In the genomic region with DNA sequence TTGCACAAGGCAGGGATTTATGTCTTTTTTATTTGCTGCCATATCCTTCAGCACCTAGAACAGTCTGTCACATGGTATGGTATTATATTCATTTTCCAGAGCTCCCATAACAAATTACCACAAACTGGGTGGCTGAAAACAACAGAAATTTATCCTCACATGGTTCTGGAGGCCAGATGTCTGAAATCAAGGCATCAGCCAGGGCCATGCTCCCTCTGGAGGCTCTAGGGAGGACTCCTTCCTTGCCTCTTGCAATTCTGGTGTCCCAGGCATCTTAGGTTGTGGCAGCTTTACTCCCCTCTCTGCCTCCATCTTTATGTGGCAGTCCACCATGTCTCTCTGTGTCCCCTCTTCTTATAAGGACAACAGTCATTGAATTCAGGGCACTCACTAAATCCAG, we compare ENCODE assay signal across 1 cellular context.
TF ChIP-seq lines count a peak whose summit lies in the region.

No MANE protein-coding gene starts in this region.

TF ChIP-seq in HCT116, 20 proteins besides CTCF, POLR2A, EP300 and RAD21:
- TF ChIP-seq TCF7L2 (IDR thresholded peaks at IDR 0.05; ENCODE audit: borderline replicate concordance, extremely low read depth, insufficient read depth, insufficient read length) (no peak), EZH2phosphoT487 (IDR thresholded peaks at IDR 0.05; ENCODE audit: borderline replicate concordance) (no peak), SIN3A (IDR thresholded peaks at IDR 0.05; ENCODE audit: low read depth) (no peak), CBX3 (IDR thresholded peaks at IDR 0.05; ENCODE audit: low read depth) (no peak)
